ENCODE assay signal across 8 cellular contexts in the genomic region with DNA sequence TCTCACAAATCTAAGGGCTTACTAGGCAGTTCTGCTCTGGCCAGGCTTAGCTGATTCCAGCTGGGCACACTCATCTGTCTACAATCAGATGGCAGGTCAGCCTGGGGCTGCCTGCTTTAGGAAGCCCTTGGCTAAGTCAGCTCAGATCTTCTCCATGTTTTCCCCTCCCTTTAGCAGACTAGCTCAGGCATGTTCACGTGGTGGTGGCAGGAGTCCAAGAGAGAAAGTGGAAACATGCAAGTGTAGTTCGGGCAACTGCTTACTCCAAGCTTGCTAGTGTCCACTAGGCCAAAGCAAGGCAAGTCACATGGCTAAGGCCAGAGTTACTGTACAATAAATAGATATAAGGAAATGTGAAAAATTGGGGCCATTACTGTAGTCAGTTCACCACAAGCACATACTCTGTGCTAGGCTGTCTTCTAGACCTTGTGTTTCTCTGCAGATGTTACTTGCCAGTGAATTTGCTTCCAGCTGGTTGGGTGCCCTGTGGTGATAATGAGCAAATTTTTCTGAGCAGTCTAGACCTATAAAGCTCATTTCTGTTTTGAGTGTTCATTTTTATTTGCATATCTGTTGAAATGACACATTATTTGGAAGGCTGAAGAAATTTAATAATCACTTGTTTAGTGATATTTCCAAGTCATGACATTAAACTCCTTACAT. TPM values are rescaled to one million over a fixed set of nuclear protein-coding genes. Genes with fewer than 3 reads are reported as not detected.
DNase-seq lines count a peak whose midpoint lies in the region; ATAC-seq, FAIRE-seq and TF ChIP-seq lines count a peak whose summit lies in the region.

No MANE protein-coding gene starts in this region.

- no peaks in the 10 kb centered on the region for H3K36me3 ChIP-seq in bronchial epithelial cell (ENCODE audit: control insufficient read depth, insufficient read depth, low read length)
- H3K36me3 ChIP-seq in thoracic aorta: no peaks in the 10 kb centered on the region

- H3K4me1 ChIP-seq in thoracic aorta (ENCODE audit: control insufficient read depth in 1 of 2, low read depth in 2 of 2): peaks cover 14 to 18% of the 10 kb centered on the region in 2 donors

- no peaks in the 10 kb centered on the region for H3K9me3 ChIP-seq in thoracic aorta

- ATAC-seq in thoracic aorta (ENCODE audit: insufficient number of reproducible peaks, low FRiP score, low read depth): peak; percentile 60
- ATAC-seq in HG03520 (IDR thresholded peaks at IDR 0.05; ENCODE audit: unreplicated experiment): no peak
- ATAC-seq in GM21381 (IDR thresholded peaks at IDR 0.05; ENCODE audit: unreplicated experiment): no peak

- no peak overlapping the region for H3K4me3 ChIP-seq in LNCaP clone FGC (ENCODE audit: low read depth, low read length)
- H3K4me3 ChIP-seq in bronchial epithelial cell (ENCODE audit: low read depth, low read length): no peak overlapping the region
- no peak overlapping the region for H3K4me3 ChIP-seq in thoracic aorta

- DNase-seq in LNCaP clone FGC (ENCODE audit: low read depth) (peak; percentile 60), bronchial epithelial cell (ENCODE audit: low read depth) (peak; percentile 97), kidney tubule cell (ENCODE audit: low spot score) (peak; percentile 72), thoracic aorta (ENCODE audit: low spot score) (peak; percentile 53), NCI-H187 (lab: John Stamatoyannopoulos, UW) (no peak), UCSD-AML1 (lab: John Stamatoyannopoulos, UW; ENCODE audit: unreplicated experiment) (no peak)

- peak; percentile 80 for FAIRE-seq in bronchial epithelial cell (lab: Jason Lieb, UNC)

- peak overlapping the region in 1 of 2 donors; percentile 9 for H3K27ac ChIP-seq in thoracic aorta

- H3K27me3 ChIP-seq in bronchial epithelial cell (ENCODE audit: control insufficient read depth, insufficient read depth, low read length): no peaks in the 10 kb centered on the region
- no peaks in the 10 kb centered on the region for H3K27me3 ChIP-seq in thoracic aorta (replicated peaks; ENCODE audit: insufficient read depth)

- TF ChIP-seq CTCF in LNCaP clone FGC (IDR thresholded peaks at IDR 0.05; ENCODE audit: control insufficient read depth, extremely low read depth, insufficient read depth): no peak
- TF ChIP-seq CTCF in bronchial epithelial cell (IDR thresholded peaks at IDR 0.05; ENCODE audit: insufficient read depth, low read length, severe bottlenecking): no peak
- no peak for TF ChIP-seq CTCF in thoracic aorta (IDR thresholded peaks at IDR 0.05)

RNA-seq across cellular contexts. Expression of a gene that starts 38.3 kb away (rescaled TPM):
- total RNA-seq in bronchial epithelial cell (1.3 and 1.4 TPM in 2 replicates), thoracic aorta (10 to 100 TPM; 19.8 to 30.5 TPM)

Comparison
In these comparisons a context has a peak if more than half of its experiments do, and no peak if none do; other contexts are left out.
1. DNase-seq: peak in LNCaP clone FGC (single experiment), bronchial epithelial cell (single experiment), kidney tubule cell (single experiment) and thoracic aorta (single experiment); none in NCI-H187 (0 of 2) and UCSD-AML1 (single experiment).